In genomic region chr9:113535756-113536155, GRCh38 we compare ENCODE assay signal across 15 cellular contexts.
DNase-seq lines count a peak whose midpoint lies in the region; ATAC-seq and TF ChIP-seq lines count a peak whose summit lies in the region.
"Had no signal": no experiment of that assay in that cellular context is flagged by ENCODE, and none has a peak within 500 bp of the region (broad histone marks: within the 10 kb centered on the region; RNA-seq: fewer than 3 reads in every experiment).

No MANE protein-coding gene starts in this region.

- no peak for ATAC-seq in GM21447 (IDR thresholded peaks at IDR 0.05; ENCODE audit: unreplicated experiment)
- ATAC-seq in GM21528 (IDR thresholded peaks at IDR 0.05; ENCODE audit: low FRiP score, unreplicated experiment) = no peak
- ATAC-seq: HepG2 had no signal

- no peaks in the 10 kb centered on the region for H3K9me3 Mint-ChIP-seq in activated CD4-positive, alpha-beta T cell treated with anti-CD3 and anti-CD28 coated beads, Interleukin-2, amount 10 ng/mL, durations not matched to agents 7 days and 5 days
- H3K9me3 Mint-ChIP-seq in glutamatergic neuron (ENCODE audit: unreplicated experiment) (peaks cover 7% of the 10 kb centered on the region), nephron progenitor cell (no peaks in the 10 kb centered on the region)
- H3K9me3 Mint-ChIP-seq: CD14-positive monocyte had no signal

- WGBS in tibial nerve, 2 donors = 90 to 91% methylated on average over 6 of the region's 6 CpGs

- peaks cover 0 to 28% (median 3%) of the 10 kb centered on the region in 4 donors for H3K4me1 ChIP-seq in tibial nerve
- H3K4me1 ChIP-seq: prostate gland had no signal

- no peaks in the 10 kb centered on the region for H3K27me3 ChIP-seq in tibial nerve

- TF ChIP-seq EP300 in tibial nerve (IDR thresholded peaks at IDR 0.05) = no peak

- TF ChIP-seq POLR2A in tibial nerve (IDR thresholded peaks at IDR 0.05) = no peak

- H3K4me3 ChIP-seq in tibial nerve = no peak overlapping the region
- H3K4me3 ChIP-seq: prostate gland, SK-N-MC had no signal

- H3K4me1 Mint-ChIP-seq in activated CD4-positive, alpha-beta T cell treated with anti-CD3 and anti-CD28 coated beads, Interleukin-2, amount 10 ng/mL, durations not matched to agents 7 days and 5 days = no peaks in the 10 kb centered on the region
- peaks cover 34% of the 10 kb centered on the region for H3K4me1 Mint-ChIP-seq in glutamatergic neuron (ENCODE audit: low read depth, unreplicated experiment)
- peaks cover 35% of the 10 kb centered on the region for H3K4me1 Mint-ChIP-seq in nephron progenitor cell
- H3K4me1 Mint-ChIP-seq: CD14-positive monocyte had no signal

- peak overlapping the region; percentile 5 for H3K27ac Mint-ChIP-seq in activated CD4-positive, alpha-beta T cell treated with anti-CD3 and anti-CD28 coated beads, Interleukin-2, amount 10 ng/mL, durations not matched to agents 7 days and 5 days
- H3K27ac Mint-ChIP-seq in glutamatergic neuron (ENCODE audit: unreplicated experiment) (peak overlapping the region; percentile 85), nephron progenitor cell (peak overlapping the region; percentile 59)

- H3K4me3 Mint-ChIP-seq in activated CD4-positive, alpha-beta T cell treated with anti-CD3 and anti-CD28 coated beads, Interleukin-2, amount 10 ng/mL, durations not matched to agents 7 days and 5 days = no peak overlapping the region
- peak overlapping the region; percentile 41 for H3K4me3 Mint-ChIP-seq in glutamatergic neuron (ENCODE audit: unreplicated experiment)
- H3K4me3 Mint-ChIP-seq in nephron progenitor cell = no peak overlapping the region
- H3K4me3 Mint-ChIP-seq: CD14-positive monocyte had no signal

- CTCF ChIA-PET in activated CD4-positive, alpha-beta T cell treated with anti-CD3 and anti-CD28 coated beads, Interleukin-2, amount 10 ng/mL, durations not matched to agents 7 days and 5 days (lab: Charles Lee) = interaction anchor here (0.7 to 1.3 kb wide), 4 partner anchors 10 to 266 kb away, joined by 3 to 6 read pairs (median 4); no protein-coding TSS in a partner anchor

- no peaks in the 10 kb centered on the region for H3K27me3 Mint-ChIP-seq in activated CD4-positive, alpha-beta T cell treated with anti-CD3 and anti-CD28 coated beads, Interleukin-2, amount 10 ng/mL, durations not matched to agents 7 days and 5 days
- H3K27me3 Mint-ChIP-seq in glutamatergic neuron (ENCODE audit: unreplicated experiment) (peaks cover 2% of the 10 kb centered on the region), nephron progenitor cell (ENCODE audit: low read depth, poor library complexity) (peaks cover 8% of the 10 kb centered on the region)

- no peaks in the 10 kb centered on the region for H3K36me3 ChIP-seq in tibial nerve
- H3K36me3 ChIP-seq: prostate gland had no signal

- no peak for DNase-seq in activated CD4-positive, alpha-beta T cell treated with anti-CD3 and anti-CD28 coated beads, Interleukin-2, amount 10 ng/mL, durations not matched to agents 7 days and 5 days
- no peak for DNase-seq in activated CD4-positive, alpha-beta T cell treated with anti-CD3 and anti-CD28 coated beads, Interleukin-2, amount 50 U/mL, for 48 hours
- DNase-seq in glutamatergic neuron (no peak), nephron progenitor cell (no peak), tibial nerve (ENCODE audit: low spot score in 2 of 2) (no peak), DMS79 (lab: John Stamatoyannopoulos, UW) (no peak)
- DNase-seq: NCI-H2171; stimulated activated CD4-positive, alpha-beta T cell treated with anti-CD3 and anti-CD28 coated beads, Interleukin-2, amount 100 ng/mL, for 48 hours had no signal

- no peaks in the 10 kb centered on the region for H3K9me3 ChIP-seq in tibial nerve
- H3K9me3 ChIP-seq: prostate gland had no signal

- TF ChIP-seq CTCF in glutamatergic neuron (IDR thresholded peaks at IDR 0.05; ENCODE audit: partially characterized antibody, unreplicated experiment) (no peak), nephron progenitor cell (IDR thresholded peaks at IDR 0.05) (no peak), tibial nerve (IDR thresholded peaks at IDR 0.05) (no peak)

- peak overlapping the region; percentile 19 to 55 (median 40) for H3K27ac ChIP-seq in tibial nerve
- H3K27ac ChIP-seq: 22Rv1, SK-N-MC had no signal

- POLR2A ChIA-PET in activated CD4-positive, alpha-beta T cell treated with anti-CD3 and anti-CD28 coated beads, Interleukin-2, amount 10 ng/mL, durations not matched to agents 7 days and 5 days (lab: Charles Lee) = no interaction called here

- H3K36me3 Mint-ChIP-seq in activated CD4-positive, alpha-beta T cell treated with anti-CD3 and anti-CD28 coated beads, Interleukin-2, amount 10 ng/mL, durations not matched to agents 7 days and 5 days (ENCODE audit: low read depth) = peaks cover 10% of the 10 kb centered on the region
- H3K36me3 Mint-ChIP-seq in glutamatergic neuron (ENCODE audit: unreplicated experiment) = peaks cover 6% of the 10 kb centered on the region
- H3K36me3 Mint-ChIP-seq in nephron progenitor cell (ENCODE audit: low read depth) = no peaks in the 10 kb centered on the region
- H3K36me3 Mint-ChIP-seq: CD14-positive monocyte had no signal

Comparison
In these comparisons a context has a peak if more than half of its experiments do, and no peak if none do; other contexts are left out.
1. H3K27ac Mint-ChIP-seq: peak in every context shown above with its lines; median percentile 85 in glutamatergic neuron; 59 in nephron progenitor cell; 5 in activated CD4-positive, alpha-beta T cell treated with anti-CD3 and anti-CD28 coated beads, Interleukin-2, amount 10 ng/mL, durations not matched to agents 7 days and 5 days.